2 cellular contexts compared by ENCODE assay signal in the genomic region with DNA sequence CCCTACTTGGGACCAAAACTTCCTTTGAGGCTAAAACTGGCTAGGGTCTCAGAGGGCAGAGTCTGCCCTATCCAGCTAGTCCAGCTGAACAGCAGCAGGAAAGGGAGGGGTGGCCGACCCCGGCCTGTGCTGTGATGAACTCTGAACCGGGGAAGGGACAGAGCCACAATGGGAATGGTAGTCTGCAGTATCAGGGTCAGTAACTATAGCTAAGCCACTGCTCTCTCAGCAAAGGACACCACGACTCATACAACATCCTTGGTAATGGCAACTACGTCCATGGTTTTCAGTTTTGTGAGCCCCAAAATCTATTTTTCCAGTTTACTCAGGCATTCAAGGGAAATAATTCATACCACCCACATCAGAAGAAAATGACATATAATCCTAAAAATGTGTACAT.
TF ChIP-seq lines count a peak whose summit lies in the region.

No MANE protein-coding gene starts in this region.

TF ChIP-seq in GM23338, 12 proteins besides CTCF, POLR2A, EP300 and RAD21:
- TF ChIP-seq, protein P1, sequence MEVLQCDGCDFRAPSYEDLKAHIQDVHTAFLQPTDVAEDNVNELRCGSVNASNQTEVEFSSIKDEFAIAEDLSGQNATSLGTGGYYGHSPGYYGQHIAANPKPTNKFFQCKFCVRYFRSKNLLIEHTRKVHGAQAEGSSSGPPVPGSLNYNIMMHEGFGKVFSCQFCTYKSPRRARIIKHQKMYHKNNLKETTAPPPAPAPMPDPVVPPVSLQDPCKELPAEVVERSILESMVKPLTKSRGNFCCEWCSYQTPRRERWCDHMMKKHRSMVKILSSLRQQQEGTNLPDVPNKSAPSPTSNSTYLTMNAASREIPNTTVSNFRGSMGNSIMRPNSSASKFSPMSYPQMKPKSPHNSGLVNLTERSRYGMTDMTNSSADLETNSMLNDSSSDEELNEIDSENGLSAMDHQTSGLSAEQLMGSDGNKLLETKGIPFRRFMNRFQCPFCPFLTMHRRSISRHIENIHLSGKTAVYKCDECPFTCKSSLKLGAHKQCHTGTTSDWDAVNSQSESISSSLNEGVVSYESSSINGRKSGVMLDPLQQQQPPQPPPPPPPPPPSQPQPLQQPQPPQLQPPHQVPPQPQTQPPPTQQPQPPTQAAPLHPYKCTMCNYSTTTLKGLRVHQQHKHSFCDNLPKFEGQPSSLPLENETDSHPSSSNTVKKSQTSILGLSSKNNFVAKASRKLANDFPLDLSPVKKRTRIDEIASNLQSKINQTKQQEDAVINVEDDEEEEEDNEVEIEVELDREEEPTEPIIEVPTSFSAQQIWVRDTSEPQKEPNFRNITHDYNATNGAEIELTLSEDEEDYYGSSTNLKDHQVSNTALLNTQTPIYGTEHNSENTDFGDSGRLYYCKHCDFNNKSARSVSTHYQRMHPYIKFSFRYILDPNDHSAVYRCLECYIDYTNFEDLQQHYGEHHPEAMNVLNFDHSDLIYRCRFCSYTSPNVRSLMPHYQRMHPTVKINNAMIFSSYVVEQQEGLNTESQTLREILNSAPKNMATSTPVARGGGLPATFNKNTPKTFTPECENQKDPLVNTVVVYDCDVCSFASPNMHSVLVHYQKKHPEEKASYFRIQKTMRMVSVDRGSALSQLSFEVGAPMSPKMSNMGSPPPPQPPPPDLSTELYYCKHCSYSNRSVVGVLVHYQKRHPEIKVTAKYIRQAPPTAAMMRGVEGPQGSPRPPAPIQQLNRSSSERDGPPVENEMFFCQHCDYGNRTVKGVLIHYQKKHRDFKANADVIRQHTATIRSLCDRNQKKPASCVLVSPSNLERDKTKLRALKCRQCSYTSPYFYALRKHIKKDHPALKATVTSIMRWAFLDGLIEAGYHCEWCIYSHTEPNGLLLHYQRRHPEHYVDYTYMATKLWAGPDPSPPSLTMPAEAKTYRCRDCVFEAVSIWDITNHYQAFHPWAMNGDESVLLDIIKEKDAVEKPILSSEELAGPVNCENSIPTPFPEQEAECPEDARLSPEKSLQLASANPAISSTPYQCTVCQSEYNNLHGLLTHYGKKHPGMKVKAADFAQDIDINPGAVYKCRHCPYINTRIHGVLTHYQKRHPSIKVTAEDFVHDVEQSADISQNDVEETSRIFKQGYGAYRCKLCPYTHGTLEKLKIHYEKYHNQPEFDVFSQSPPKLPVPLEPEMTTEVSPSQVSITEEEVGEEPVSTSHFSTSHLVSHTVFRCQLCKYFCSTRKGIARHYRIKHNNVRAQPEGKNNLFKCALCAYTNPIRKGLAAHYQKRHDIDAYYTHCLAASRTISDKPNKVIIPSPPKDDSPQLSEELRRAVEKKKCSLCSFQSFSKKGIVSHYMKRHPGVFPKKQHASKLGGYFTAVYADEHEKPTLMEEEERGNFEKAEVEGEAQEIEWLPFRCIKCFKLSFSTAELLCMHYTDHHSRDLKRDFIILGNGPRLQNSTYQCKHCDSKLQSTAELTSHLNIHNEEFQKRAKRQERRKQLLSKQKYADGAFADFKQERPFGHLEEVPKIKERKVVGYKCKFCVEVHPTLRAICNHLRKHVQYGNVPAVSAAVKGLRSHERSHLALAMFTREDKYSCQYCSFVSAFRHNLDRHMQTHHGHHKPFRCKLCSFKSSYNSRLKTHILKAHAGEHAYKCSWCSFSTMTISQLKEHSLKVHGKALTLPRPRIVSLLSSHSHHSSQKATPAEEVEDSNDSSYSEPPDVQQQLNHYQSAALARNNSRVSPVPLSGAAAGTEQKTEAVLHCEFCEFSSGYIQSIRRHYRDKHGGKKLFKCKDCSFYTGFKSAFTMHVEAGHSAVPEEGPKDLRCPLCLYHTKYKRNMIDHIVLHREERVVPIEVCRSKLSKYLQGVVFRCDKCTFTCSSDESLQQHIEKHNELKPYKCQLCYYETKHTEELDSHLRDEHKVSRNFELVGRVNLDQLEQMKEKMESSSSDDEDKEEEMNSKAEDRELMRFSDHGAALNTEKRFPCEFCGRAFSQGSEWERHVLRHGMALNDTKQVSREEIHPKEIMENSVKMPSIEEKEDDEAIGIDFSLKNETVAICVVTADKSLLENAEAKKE (CRISPR knock-in tag; IDR thresholded peaks at IDR 0.05), result no peak
- no peak for TF ChIP-seq EZH2phosphoT487 (IDR thresholded peaks at IDR 0.05; ENCODE audit: unreplicated experiment)

TF ChIP-seq in WTC11, 78 proteins besides CTCF, POLR2A, EP300 and RAD21:
- TF ChIP-seq FOXP1 (CRISPR knock-in tag; IDR thresholded peaks at IDR 0.05; ENCODE audit: borderline replicate concordance), result no peak
- TF ChIP-seq, protein P2, sequence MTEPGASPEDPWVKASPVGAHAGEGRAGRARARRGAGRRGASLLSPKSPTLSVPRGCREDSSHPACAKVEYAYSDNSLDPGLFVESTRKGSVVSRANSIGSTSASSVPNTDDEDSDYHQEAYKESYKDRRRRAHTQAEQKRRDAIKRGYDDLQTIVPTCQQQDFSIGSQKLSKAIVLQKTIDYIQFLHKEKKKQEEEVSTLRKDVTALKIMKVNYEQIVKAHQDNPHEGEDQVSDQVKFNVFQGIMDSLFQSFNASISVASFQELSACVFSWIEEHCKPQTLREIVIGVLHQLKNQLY (CRISPR knock-in tag; IDR thresholded peaks at IDR 0.05), result no peak
- TF ChIP-seq ELF4 (CRISPR knock-in tag; IDR thresholded peaks at IDR 0.05; ENCODE audit: low read depth), result no peak
- no peak for TF ChIP-seq GRHL2 (CRISPR knock-in tag; IDR thresholded peaks at IDR 0.05; ENCODE audit: insufficient replicate concordance, severe bottlenecking)
- TF ChIP-seq, protein P3, sequence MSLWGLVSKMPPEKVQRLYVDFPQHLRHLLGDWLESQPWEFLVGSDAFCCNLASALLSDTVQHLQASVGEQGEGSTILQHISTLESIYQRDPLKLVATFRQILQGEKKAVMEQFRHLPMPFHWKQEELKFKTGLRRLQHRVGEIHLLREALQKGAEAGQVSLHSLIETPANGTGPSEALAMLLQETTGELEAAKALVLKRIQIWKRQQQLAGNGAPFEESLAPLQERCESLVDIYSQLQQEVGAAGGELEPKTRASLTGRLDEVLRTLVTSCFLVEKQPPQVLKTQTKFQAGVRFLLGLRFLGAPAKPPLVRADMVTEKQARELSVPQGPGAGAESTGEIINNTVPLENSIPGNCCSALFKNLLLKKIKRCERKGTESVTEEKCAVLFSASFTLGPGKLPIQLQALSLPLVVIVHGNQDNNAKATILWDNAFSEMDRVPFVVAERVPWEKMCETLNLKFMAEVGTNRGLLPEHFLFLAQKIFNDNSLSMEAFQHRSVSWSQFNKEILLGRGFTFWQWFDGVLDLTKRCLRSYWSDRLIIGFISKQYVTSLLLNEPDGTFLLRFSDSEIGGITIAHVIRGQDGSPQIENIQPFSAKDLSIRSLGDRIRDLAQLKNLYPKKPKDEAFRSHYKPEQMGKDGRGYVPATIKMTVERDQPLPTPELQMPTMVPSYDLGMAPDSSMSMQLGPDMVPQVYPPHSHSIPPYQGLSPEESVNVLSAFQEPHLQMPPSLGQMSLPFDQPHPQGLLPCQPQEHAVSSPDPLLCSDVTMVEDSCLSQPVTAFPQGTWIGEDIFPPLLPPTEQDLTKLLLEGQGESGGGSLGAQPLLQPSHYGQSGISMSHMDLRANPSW (CRISPR knock-in tag; conservative IDR thresholded peaks at IDR 0.05; ENCODE audit: low read depth), result no peak
- TF ChIP-seq, protein P4, sequence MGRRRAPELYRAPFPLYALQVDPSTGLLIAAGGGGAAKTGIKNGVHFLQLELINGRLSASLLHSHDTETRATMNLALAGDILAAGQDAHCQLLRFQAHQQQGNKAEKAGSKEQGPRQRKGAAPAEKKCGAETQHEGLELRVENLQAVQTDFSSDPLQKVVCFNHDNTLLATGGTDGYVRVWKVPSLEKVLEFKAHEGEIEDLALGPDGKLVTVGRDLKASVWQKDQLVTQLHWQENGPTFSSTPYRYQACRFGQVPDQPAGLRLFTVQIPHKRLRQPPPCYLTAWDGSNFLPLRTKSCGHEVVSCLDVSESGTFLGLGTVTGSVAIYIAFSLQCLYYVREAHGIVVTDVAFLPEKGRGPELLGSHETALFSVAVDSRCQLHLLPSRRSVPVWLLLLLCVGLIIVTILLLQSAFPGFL (CRISPR knock-in tag; IDR thresholded peaks at IDR 0.05; ENCODE audit: borderline replicate concordance), result no peak
- TF ChIP-seq, protein P5, sequence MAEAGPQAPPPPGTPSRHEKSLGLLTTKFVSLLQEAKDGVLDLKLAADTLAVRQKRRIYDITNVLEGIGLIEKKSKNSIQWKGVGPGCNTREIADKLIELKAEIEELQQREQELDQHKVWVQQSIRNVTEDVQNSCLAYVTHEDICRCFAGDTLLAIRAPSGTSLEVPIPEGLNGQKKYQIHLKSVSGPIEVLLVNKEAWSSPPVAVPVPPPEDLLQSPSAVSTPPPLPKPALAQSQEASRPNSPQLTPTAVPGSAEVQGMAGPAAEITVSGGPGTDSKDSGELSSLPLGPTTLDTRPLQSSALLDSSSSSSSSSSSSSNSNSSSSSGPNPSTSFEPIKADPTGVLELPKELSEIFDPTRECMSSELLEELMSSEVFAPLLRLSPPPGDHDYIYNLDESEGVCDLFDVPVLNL (CRISPR knock-in tag; IDR thresholded peaks at IDR 0.05; ENCODE audit: borderline replicate concordance, low read depth), result no peak
- TF ChIP-seq FOXJ3 (CRISPR knock-in tag; IDR thresholded peaks at IDR 0.05; ENCODE audit: borderline replicate concordance), result no peak
- TF ChIP-seq MYBL2 (CRISPR knock-in tag; IDR thresholded peaks at IDR 0.05), result no peak
- TF ChIP-seq ATF1 (CRISPR knock-in tag; IDR thresholded peaks at IDR 0.05), result no peak
- TF ChIP-seq NFE2L1 (CRISPR knock-in tag; IDR thresholded peaks at IDR 0.05), result no peak
- TF ChIP-seq TCF7 (CRISPR knock-in tag; IDR thresholded peaks at IDR 0.05; ENCODE audit: low read depth), result no peak
- TF ChIP-seq ZBTB21 (CRISPR knock-in tag; IDR thresholded peaks at IDR 0.05; ENCODE audit: borderline replicate concordance), result no peak
- TF ChIP-seq PRRX2 (CRISPR knock-in tag; IDR thresholded peaks at IDR 0.05), result no peak
- TF ChIP-seq ZNF396 (CRISPR knock-in tag; IDR thresholded peaks at IDR 0.05; ENCODE audit: borderline replicate concordance), result no peak
- TF ChIP-seq, protein P6, sequence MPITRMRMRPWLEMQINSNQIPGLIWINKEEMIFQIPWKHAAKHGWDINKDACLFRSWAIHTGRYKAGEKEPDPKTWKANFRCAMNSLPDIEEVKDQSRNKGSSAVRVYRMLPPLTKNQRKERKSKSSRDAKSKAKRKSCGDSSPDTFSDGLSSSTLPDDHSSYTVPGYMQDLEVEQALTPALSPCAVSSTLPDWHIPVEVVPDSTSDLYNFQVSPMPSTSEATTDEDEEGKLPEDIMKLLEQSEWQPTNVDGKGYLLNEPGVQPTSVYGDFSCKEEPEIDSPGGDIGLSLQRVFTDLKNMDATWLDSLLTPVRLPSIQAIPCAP (CRISPR knock-in tag; IDR thresholded peaks at IDR 0.05), result no peak
- TF ChIP-seq JUN (CRISPR knock-in tag; IDR thresholded peaks at IDR 0.05), result no peak
- TF ChIP-seq, protein P7, sequence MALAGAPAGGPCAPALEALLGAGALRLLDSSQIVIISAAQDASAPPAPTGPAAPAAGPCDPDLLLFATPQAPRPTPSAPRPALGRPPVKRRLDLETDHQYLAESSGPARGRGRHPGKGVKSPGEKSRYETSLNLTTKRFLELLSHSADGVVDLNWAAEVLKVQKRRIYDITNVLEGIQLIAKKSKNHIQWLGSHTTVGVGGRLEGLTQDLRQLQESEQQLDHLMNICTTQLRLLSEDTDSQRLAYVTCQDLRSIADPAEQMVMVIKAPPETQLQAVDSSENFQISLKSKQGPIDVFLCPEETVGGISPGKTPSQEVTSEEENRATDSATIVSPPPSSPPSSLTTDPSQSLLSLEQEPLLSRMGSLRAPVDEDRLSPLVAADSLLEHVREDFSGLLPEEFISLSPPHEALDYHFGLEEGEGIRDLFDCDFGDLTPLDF (CRISPR knock-in tag; IDR thresholded peaks at IDR 0.05), result no peak
